1 cellular context compared by ENCODE assay signal in the genomic region with DNA sequence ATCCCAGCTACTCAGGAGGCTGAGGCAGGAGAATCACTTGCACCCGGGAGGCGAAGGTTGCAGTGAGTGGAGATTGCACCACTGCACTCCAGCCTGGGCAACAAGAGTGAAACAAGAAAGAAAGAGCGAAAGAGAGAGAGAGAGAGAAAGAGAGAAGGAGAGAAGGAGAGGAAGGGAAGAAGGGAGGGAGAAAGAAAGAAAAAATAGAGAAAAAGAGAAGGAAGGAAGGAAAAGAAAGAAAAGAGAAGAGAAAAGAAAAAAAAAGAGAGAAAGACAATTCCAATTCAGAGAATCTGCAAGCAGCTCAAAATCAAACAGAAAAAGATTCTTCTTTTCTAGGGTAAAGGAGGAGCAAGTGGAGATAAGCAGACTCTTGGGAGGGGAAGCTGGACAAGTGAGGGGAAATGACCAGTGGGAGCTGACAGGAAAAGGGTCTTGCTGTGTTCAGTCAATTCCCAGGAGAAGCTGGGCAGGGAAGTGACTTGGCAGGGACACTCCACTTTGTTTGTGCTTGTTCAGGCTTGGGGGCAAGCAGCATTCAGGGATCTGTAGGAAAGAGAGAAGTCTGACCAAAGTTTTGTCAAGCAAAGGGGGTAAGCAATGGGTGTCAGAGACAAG.
TF ChIP-seq lines count a peak whose summit lies in the region.

No MANE protein-coding gene starts in this region.

TF ChIP-seq in A549, 52 proteins besides CTCF, POLR2A, EP300 and RAD21:
- TF ChIP-seq MYC (IDR thresholded peaks at IDR 0.05; ENCODE audit: borderline replicate concordance, low read length) (no peak), SMC3 (IDR thresholded peaks at IDR 0.05) (no peak), MAFK (IDR thresholded peaks at IDR 0.05; ENCODE audit: partially characterized antibody) (no peak), KDM1A (IDR thresholded peaks at IDR 0.05; ENCODE audit: low read depth) (no peak), RARB (CRISPR knock-in tag; IDR thresholded peaks at IDR 0.05) (no peak), CHD4 (IDR thresholded peaks at IDR 0.05; ENCODE audit: borderline replicate concordance) (no peak), RCOR1 (IDR thresholded peaks at IDR 0.05; ENCODE audit: low read depth, low read length) (no peak), CHD2 (IDR thresholded peaks at IDR 0.05; ENCODE audit: low read length, partially characterized antibody) (no peak), PHF8 (IDR thresholded peaks at IDR 0.05; ENCODE audit: borderline replicate concordance, low read depth) (no peak), FOSB (CRISPR knock-in tag; IDR thresholded peaks at IDR 0.05) (no peak), HDAC2 (IDR thresholded peaks at IDR 0.05) (no peak), GATA3 (IDR thresholded peaks at IDR 0.05; ENCODE audit: borderline replicate concordance) (no peak), CBX2 (IDR thresholded peaks at IDR 0.05; ENCODE audit: borderline replicate concordance, low read depth) (no peak), POLR2AphosphoS2 (conservative IDR thresholded peaks at IDR 0.05; ENCODE audit: low read length) (no peak)
